ENCODE assay signal across 8 cellular contexts in the genomic region with DNA sequence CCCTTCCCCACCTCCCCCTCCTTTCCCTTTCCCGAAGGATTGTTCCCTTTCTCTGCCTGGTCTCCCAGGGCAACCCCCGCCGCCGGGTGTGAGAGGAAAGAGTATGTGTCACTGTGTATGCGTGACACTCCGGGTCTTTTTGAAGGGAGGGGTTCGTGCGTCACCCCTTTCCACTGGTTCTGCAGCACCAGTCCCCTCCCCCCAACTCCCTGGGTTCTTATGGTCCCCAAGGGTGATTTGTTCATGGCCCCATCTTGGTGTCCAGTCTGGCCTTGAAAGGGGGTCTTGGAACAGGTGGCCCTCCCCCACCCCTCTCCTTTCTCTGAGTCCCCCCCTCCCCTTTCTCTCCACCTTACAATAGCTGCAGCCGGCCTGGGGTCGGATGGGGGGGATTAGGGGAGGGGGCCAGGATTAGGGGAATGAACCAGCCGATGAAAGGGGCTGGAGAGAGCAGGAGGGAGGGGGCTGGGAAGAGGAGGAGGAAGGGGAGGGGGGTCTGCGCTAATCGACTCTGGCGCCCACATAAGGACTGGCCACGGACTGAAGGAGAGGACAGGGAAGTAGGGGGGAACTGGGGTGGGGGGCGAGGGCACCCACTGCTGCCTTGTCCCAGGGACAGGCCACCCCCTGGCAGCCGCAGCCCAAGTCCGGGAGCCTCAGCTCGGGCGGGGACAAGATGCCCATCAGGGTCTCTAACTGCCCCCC. TPM values are rescaled to one million over a fixed set of nuclear protein-coding genes. Genes with fewer than 3 reads are reported as not detected.
DNase-seq lines count a peak whose midpoint lies in the region; ATAC-seq and TF ChIP-seq lines count a peak whose summit lies in the region.

No MANE protein-coding gene starts in this region.

- peak; percentile 74 for DNase-seq in H4 (ENCODE audit: low spot score)
- peak; percentile 34 for DNase-seq in astrocyte of the spinal cord (ENCODE audit: low read depth, low spot score)
- DNase-seq in lower lobe of right lung = no peak
- no peak for DNase-seq in KBM-7
- no peak for DNase-seq in SKM-1 treated with dmso at 0.1 percent for 144 hours (lab: John Stamatoyannopoulos, UW; ENCODE audit: unreplicated experiment)
- no peak for DNase-seq in GM10266 (ENCODE audit: extremely low spot score)

- in situ Hi-C loops in astrocyte of the spinal cord (cut with HindIII; ENCODE audit: low sequenced_read_pairs) (no loop called here), KBM-7 (cut with MboI; ENCODE audit: low pct_unique_long_range_greater_than_20kb, low sequenced_read_pairs) (no loop called here)

- TF ChIP-seq CTCF in 22Rv1 (IDR thresholded peaks at IDR 0.05) = no peak
- no peak for TF ChIP-seq CTCF in astrocyte of the spinal cord (IDR thresholded peaks at IDR 0.05; ENCODE audit: low read depth, low read length)
- no peak for TF ChIP-seq CTCF in lower lobe of right lung (IDR thresholded peaks at IDR 0.05)
- TF ChIP-seq CTCF in GM10266 (IDR thresholded peaks at IDR 0.05; ENCODE audit: control insufficient read depth, insufficient read depth, low read depth, missing control alignments) = no peak

- peaks cover 35% of the 10 kb centered on the region for H3K36me3 ChIP-seq in lower lobe of right lung

- H3K27ac ChIP-seq in 22Rv1 (peak overlapping the region; percentile 95), lower lobe of right lung (peak overlapping the region; percentile 95)

- peaks cover 45% of the 10 kb centered on the region for H3K4me1 ChIP-seq in lower lobe of right lung

- H3K27me3 ChIP-seq in lower lobe of right lung (ENCODE audit: low read depth) = no peaks in the 10 kb centered on the region

- ATAC-seq in lower lobe of right lung = no peak
- ATAC-seq in HG02852 (IDR thresholded peaks at IDR 0.05; ENCODE audit: unreplicated experiment) = no peak

- intact Hi-C loops in lower lobe of right lung (cut with DNase I) = no loop called here

- H3K4me3 ChIP-seq in astrocyte of the spinal cord (ENCODE audit: low read depth, low read length) (peak overlapping the region; percentile 89), lower lobe of right lung (peak overlapping the region; percentile 83)

- no peaks in the 10 kb centered on the region for H3K9me3 ChIP-seq in lower lobe of right lung

RNA-seq across cellular contexts. Expression of a gene that starts 1.3 kb away (rescaled TPM):
- total RNA-seq in H4 (2014; rRNA removed; shearing (Covaris generic)) = 26.9 and 29.3 TPM in 2 replicates
- total RNA-seq in lower lobe of right lung = 43.1 TPM

RNA-seq across cellular contexts. Expression of a gene that starts 2.6 kb away (rescaled TPM):
- 1.2 and 5.6 TPM in 2 replicates for total RNA-seq in H4 (2014; rRNA removed; shearing (Covaris generic))
- 13.3 TPM for total RNA-seq in lower lobe of right lung

RNA-seq across cellular contexts. Expression of a gene that starts 6.3 kb away (rescaled TPM):
- 64.8 and 69.5 TPM in 2 replicates for total RNA-seq in H4 (2014; rRNA removed; shearing (Covaris generic))
- total RNA-seq in lower lobe of right lung = 76.0 TPM

RNA-seq across cellular contexts. Expression of a gene that starts 6.6 kb away (rescaled TPM):
- total RNA-seq in H4 (2014; rRNA removed; shearing (Covaris generic)) = 7.8 and 8.3 TPM in 2 replicates
- total RNA-seq in lower lobe of right lung = 47.4 TPM

RNA-seq across cellular contexts. Expression of a gene that starts 14.7 kb away (rescaled TPM):
- total RNA-seq in H4 (2014; rRNA removed; shearing (Covaris generic)) = 0.10 and 0.39 TPM in 2 replicates
- total RNA-seq in lower lobe of right lung = 0.77 TPM

Comparison
In these comparisons a context has a peak if more than half of its experiments do, and no peak if none do; other contexts are left out.
1. DNase-seq: peak in H4 (single experiment) and astrocyte of the spinal cord (single experiment); none in lower lobe of right lung (single experiment), KBM-7 (single experiment), SKM-1 treated with dmso at 0.1 percent for 144 hours (single experiment) and GM10266 (single experiment).